1 cellular context compared by ENCODE assay signal in the genomic region with DNA sequence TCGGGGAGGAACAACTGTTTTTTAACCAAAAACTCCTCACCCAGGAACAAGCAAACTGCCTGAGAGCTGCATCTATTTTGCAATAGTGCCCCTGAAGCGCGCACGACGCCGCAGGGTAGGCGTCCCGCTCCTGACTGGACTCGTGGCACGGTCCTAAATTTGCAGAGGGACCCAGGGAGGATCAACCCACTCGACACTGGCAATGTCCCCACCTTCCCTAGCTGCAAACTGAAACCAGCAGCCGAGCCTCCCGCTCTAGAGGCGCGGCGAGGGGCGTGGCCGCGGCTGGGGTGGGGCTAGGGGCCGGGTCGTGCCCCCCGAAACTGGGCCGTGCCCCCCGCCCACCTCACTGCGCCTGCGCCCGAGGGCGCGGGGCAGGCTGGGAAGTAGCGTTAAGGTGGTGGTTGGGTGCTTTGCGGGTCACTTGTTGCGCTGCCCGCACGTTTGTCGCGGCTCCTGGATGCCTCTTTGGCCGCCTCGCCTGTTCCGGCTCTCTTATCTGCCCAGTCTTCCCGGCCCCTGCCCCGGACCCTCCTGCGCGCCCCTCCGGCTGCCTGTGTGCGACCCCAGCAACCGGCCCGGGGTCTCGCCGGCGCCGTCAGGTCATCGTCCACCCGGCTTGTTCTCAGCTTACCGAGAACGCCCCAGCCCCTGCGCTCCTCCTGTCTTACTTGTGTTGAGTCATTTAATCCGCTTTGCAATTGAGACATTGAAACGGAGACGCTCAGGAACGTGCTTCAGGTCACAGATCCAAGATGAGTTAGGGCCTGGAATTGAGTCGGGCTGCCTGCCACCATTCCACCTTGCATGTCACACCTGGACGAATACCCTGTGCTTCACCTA.
TF ChIP-seq lines count a peak whose summit lies in the region.

No MANE protein-coding gene starts in this region.

TF ChIP-seq in HepG2, 621 proteins besides CTCF, POLR2A, EP300 and RAD21 (continued from another document and continues in another):
- TF ChIP-seq, protein P1, sequence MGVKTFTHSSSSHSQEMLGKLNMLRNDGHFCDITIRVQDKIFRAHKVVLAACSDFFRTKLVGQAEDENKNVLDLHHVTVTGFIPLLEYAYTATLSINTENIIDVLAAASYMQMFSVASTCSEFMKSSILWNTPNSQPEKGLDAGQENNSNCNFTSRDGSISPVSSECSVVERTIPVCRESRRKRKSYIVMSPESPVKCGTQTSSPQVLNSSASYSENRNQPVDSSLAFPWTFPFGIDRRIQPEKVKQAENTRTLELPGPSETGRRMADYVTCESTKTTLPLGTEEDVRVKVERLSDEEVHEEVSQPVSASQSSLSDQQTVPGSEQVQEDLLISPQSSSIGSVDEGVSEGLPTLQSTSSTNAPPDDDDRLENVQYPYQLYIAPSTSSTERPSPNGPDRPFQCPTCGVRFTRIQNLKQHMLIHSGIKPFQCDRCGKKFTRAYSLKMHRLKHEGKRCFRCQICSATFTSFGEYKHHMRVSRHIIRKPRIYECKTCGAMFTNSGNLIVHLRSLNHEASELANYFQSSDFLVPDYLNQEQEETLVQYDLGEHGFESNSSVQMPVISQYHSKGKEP (CRISPR knock-in tag; IDR thresholded peaks at IDR 0.05), result no peak
- TF ChIP-seq HES4 (CRISPR knock-in tag; IDR thresholded peaks at IDR 0.05; ENCODE audit: borderline replicate concordance), result no peak
- TF ChIP-seq HIVEP1 (CRISPR knock-in tag; IDR thresholded peaks at IDR 0.05), result peak; percentile 35; the same call in 1 of the 2 replicates
- TF ChIP-seq, protein P2, sequence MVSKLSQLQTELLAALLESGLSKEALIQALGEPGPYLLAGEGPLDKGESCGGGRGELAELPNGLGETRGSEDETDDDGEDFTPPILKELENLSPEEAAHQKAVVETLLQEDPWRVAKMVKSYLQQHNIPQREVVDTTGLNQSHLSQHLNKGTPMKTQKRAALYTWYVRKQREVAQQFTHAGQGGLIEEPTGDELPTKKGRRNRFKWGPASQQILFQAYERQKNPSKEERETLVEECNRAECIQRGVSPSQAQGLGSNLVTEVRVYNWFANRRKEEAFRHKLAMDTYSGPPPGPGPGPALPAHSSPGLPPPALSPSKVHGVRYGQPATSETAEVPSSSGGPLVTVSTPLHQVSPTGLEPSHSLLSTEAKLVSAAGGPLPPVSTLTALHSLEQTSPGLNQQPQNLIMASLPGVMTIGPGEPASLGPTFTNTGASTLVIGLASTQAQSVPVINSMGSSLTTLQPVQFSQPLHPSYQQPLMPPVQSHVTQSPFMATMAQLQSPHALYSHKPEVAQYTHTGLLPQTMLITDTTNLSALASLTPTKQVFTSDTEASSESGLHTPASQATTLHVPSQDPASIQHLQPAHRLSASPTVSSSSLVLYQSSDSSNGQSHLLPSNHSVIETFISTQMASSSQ (IDR thresholded peaks at IDR 0.05; ENCODE audit: low read depth), result no peak
- TF ChIP-seq, protein P2 (CRISPR knock-in tag; IDR thresholded peaks at IDR 0.05; ENCODE audit: borderline replicate concordance), result peak; percentile 31; the same call in 1 of the 2 replicates
- TF ChIP-seq, protein P3, sequence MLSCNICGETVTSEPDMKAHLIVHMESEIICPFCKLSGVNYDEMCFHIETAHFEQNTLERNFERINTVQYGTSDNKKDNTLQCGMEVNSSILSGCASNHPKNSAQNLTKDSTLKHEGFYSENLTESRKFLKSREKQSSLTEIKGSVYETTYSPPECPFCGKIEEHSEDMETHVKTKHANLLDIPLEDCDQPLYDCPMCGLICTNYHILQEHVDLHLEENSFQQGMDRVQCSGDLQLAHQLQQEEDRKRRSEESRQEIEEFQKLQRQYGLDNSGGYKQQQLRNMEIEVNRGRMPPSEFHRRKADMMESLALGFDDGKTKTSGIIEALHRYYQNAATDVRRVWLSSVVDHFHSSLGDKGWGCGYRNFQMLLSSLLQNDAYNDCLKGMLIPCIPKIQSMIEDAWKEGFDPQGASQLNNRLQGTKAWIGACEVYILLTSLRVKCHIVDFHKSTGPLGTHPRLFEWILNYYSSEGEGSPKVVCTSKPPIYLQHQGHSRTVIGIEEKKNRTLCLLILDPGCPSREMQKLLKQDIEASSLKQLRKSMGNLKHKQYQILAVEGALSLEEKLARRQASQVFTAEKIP (CRISPR knock-in tag; IDR thresholded peaks at IDR 0.05; ENCODE audit: borderline replicate concordance), result no peak
- TF ChIP-seq ZNF335 (CRISPR knock-in tag; IDR thresholded peaks at IDR 0.05), result peak; percentile 34; the same call in 1 of the 2 replicates
- TF ChIP-seq, protein P4, sequence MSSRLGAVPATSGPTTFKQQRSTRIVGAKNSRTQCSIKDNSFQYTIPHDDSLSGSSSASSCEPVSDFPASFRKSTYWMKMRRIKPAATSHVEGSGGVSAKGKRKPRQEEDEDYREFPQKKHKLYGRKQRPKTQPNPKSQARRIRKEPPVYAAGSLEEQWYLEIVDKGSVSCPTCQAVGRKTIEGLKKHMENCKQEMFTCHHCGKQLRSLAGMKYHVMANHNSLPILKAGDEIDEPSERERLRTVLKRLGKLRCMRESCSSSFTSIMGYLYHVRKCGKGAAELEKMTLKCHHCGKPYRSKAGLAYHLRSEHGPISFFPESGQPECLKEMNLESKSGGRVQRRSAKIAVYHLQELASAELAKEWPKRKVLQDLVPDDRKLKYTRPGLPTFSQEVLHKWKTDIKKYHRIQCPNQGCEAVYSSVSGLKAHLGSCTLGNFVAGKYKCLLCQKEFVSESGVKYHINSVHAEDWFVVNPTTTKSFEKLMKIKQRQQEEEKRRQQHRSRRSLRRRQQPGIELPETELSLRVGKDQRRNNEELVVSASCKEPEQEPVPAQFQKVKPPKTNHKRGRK (CRISPR knock-in tag; IDR thresholded peaks at IDR 0.05), result no peak
- TF ChIP-seq ELF3 (CRISPR knock-in tag; IDR thresholded peaks at IDR 0.05), result no peak
- no peak for TF ChIP-seq SRSF9 (IDR thresholded peaks at IDR 0.05; ENCODE audit: borderline replicate concordance, insufficient read depth, low read depth, low read length, poor library complexity, severe bottlenecking)
- TF ChIP-seq, protein P5, sequence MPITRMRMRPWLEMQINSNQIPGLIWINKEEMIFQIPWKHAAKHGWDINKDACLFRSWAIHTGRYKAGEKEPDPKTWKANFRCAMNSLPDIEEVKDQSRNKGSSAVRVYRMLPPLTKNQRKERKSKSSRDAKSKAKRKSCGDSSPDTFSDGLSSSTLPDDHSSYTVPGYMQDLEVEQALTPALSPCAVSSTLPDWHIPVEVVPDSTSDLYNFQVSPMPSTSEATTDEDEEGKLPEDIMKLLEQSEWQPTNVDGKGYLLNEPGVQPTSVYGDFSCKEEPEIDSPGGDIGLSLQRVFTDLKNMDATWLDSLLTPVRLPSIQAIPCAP (CRISPR knock-in tag; IDR thresholded peaks at IDR 0.05; ENCODE audit: low read depth), result 0 out of 2 replicates have a peak, but pooled peaks have one; percentile 67
- TF ChIP-seq ATF7-NPFF (CRISPR knock-in tag; IDR thresholded peaks at IDR 0.05; ENCODE audit: low read depth), result peak; percentile 51
- TF ChIP-seq CBX2 (IDR thresholded peaks at IDR 0.05; ENCODE audit: low read depth, low read length), result no peak
- TF ChIP-seq CBX2 (CRISPR knock-in tag; IDR thresholded peaks at IDR 0.05; ENCODE audit: low read depth), result no peak
- TF ChIP-seq ZNF747 (CRISPR knock-in tag; IDR thresholded peaks at IDR 0.05; ENCODE audit: borderline replicate concordance), result no peak; the same call in 1 of the 2 replicates
- TF ChIP-seq PHF5A (CRISPR knock-in tag; IDR thresholded peaks at IDR 0.05; ENCODE audit: low read depth, unreplicated experiment), result no peak
- no peak for TF ChIP-seq ZFP62 (CRISPR knock-in tag; IDR thresholded peaks at IDR 0.05)
- no peak for TF ChIP-seq ZNF562 (CRISPR knock-in tag; IDR thresholded peaks at IDR 0.05; ENCODE audit: borderline replicate concordance)
- no peak for TF ChIP-seq ZNF33B (CRISPR knock-in tag; IDR thresholded peaks at IDR 0.05)
- peak; percentile 92 for TF ChIP-seq SP4 (CRISPR knock-in tag; IDR thresholded peaks at IDR 0.05)
- peak; percentile 20 for TF ChIP-seq TEAD3 (CRISPR knock-in tag; optimal IDR thresholded peaks at IDR 0.05; ENCODE audit: borderline replicate concordance)
- TF ChIP-seq, protein P6, sequence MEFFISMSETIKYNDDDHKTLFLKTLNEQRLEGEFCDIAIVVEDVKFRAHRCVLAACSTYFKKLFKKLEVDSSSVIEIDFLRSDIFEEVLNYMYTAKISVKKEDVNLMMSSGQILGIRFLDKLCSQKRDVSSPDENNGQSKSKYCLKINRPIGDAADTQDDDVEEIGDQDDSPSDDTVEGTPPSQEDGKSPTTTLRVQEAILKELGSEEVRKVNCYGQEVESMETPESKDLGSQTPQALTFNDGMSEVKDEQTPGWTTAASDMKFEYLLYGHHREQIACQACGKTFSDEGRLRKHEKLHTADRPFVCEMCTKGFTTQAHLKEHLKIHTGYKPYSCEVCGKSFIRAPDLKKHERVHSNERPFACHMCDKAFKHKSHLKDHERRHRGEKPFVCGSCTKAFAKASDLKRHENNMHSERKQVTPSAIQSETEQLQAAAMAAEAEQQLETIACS (CRISPR knock-in tag; IDR thresholded peaks at IDR 0.05), result no peak
- no peak for TF ChIP-seq ZNF382 (CRISPR knock-in tag; IDR thresholded peaks at IDR 0.05; ENCODE audit: borderline replicate concordance)
- no peak; the same call in 1 of the 2 replicates for TF ChIP-seq SP140L (CRISPR knock-in tag; IDR thresholded peaks at IDR 0.05; ENCODE audit: borderline replicate concordance)
- TF ChIP-seq ZNF343 (CRISPR knock-in tag; IDR thresholded peaks at IDR 0.05), result peak; percentile 69; the same call in 1 of the 2 replicates
- no peak for TF ChIP-seq CCAR2 (optimal IDR thresholded peaks at IDR 0.05; ENCODE audit: low read depth, low read length)
- TF ChIP-seq ZNF331 (CRISPR knock-in tag; IDR thresholded peaks at IDR 0.05), result peak; percentile 15; the same call in 1 of the 2 replicates
- TF ChIP-seq EED (CRISPR knock-in tag; IDR thresholded peaks at IDR 0.05), result 0 out of 2 replicates have a peak, but pooled peaks have one; percentile 51
- TF ChIP-seq, protein P7, sequence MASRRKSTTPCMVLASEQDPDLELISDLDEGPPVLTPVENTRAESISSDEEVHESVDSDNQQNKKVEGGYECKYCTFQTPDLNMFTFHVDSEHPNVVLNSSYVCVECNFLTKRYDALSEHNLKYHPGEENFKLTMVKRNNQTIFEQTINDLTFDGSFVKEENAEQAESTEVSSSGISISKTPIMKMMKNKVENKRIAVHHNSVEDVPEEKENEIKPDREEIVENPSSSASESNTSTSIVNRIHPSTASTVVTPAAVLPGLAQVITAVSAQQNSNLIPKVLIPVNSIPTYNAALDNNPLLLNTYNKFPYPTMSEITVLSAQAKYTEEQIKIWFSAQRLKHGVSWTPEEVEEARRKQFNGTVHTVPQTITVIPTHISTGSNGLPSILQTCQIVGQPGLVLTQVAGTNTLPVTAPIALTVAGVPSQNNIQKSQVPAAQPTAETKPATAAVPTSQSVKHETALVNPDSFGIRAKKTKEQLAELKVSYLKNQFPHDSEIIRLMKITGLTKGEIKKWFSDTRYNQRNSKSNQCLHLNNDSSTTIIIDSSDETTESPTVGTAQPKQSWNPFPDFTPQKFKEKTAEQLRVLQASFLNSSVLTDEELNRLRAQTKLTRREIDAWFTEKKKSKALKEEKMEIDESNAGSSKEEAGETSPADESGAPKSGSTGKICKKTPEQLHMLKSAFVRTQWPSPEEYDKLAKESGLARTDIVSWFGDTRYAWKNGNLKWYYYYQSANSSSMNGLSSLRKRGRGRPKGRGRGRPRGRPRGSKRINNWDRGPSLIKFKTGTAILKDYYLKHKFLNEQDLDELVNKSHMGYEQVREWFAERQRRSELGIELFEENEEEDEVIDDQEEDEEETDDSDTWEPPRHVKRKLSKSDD (CRISPR knock-in tag; IDR thresholded peaks at IDR 0.05; ENCODE audit: low read depth), result no peak
- no peak for TF ChIP-seq FLYWCH1 (CRISPR knock-in tag; IDR thresholded peaks at IDR 0.05)
- no peak for TF ChIP-seq SIX1 (CRISPR knock-in tag; IDR thresholded peaks at IDR 0.05; ENCODE audit: borderline replicate concordance)
- TF ChIP-seq, protein P8, sequence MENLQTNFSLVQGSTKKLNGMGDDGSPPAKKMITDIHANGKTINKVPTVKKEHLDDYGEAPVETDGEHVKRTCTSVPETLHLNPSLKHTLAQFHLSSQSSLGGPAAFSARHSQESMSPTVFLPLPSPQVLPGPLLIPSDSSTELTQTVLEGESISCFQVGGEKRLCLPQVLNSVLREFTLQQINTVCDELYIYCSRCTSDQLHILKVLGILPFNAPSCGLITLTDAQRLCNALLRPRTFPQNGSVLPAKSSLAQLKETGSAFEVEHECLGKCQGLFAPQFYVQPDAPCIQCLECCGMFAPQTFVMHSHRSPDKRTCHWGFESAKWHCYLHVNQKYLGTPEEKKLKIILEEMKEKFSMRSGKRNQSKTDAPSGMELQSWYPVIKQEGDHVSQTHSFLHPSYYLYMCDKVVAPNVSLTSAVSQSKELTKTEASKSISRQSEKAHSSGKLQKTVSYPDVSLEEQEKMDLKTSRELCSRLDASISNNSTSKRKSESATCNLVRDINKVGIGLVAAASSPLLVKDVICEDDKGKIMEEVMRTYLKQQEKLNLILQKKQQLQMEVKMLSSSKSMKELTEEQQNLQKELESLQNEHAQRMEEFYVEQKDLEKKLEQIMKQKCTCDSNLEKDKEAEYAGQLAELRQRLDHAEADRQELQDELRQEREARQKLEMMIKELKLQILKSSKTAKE (CRISPR knock-in tag; IDR thresholded peaks at IDR 0.05; ENCODE audit: borderline replicate concordance), result no peak
- TF ChIP-seq, protein P9, sequence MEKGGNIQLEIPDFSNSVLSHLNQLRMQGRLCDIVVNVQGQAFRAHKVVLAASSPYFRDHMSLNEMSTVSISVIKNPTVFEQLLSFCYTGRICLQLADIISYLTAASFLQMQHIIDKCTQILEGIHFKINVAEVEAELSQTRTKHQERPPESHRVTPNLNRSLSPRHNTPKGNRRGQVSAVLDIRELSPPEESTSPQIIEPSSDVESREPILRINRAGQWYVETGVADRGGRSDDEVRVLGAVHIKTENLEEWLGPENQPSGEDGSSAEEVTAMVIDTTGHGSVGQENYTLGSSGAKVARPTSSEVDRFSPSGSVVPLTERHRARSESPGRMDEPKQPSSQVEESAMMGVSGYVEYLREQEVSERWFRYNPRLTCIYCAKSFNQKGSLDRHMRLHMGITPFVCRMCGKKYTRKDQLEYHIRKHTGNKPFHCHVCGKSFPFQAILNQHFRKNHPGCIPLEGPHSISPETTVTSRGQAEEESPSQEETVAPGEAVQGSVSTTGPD (CRISPR knock-in tag; IDR thresholded peaks at IDR 0.05), result no peak
- TF ChIP-seq AKAP8 (CRISPR knock-in tag; IDR thresholded peaks at IDR 0.05), result no peak
- TF ChIP-seq NFYC (CRISPR knock-in tag; IDR thresholded peaks at IDR 0.05), result no peak
- TF ChIP-seq SMAD9 (CRISPR knock-in tag; IDR thresholded peaks at IDR 0.05), result 0 out of 2 replicates have a peak, but pooled peaks have one; percentile 30
